ENCODE assay signal across 7 cellular contexts in genomic region chr17:75844530-75845057, GRCh38. TPM values are rescaled to one million over a fixed set of nuclear protein-coding genes. Genes with fewer than 3 reads are reported as not detected.
DNase-seq lines count a peak whose midpoint lies in the region; ATAC-seq, FAIRE-seq and TF ChIP-seq lines count a peak whose summit lies in the region.

No MANE protein-coding gene starts in this region.

- H2AFZ ChIP-seq in Loucy (ENCODE audit: low read length) (no peak overlapping the region), endothelial cell of umbilical vein (ENCODE audit: low read depth, low read length) (peak overlapping the region; percentile 86), trophoblast cell (ENCODE audit: insufficient read depth, low read length, poor library complexity) (no peak overlapping the region)

- POLR2A ChIA-PET in endothelial cell of umbilical vein (lab: Charles Lee) = no interaction called here

- H3K79me2 ChIP-seq in Loucy (ENCODE audit: insufficient read depth, low read length) (peaks cover 46% of the 10 kb centered on the region), endothelial cell of umbilical vein (ENCODE audit: control insufficient read depth, insufficient read depth, low read length) (no peaks in the 10 kb centered on the region), trophoblast cell (ENCODE audit: control insufficient read depth, insufficient read depth, low read length, poor library complexity) (no peaks in the 10 kb centered on the region)

- FAIRE-seq in endothelial cell of umbilical vein (lab: Jason Lieb, UNC) = peak; percentile 49

- H4K12ac ChIP-seq in trophoblast cell (ENCODE audit: low read depth, low read length) = no peak overlapping the region

- intact Hi-C loops in endothelial cell of umbilical vein (cut with micrococcal nuclease) = loop anchor here (1.0 to 2.0 kb wide), 4 partner anchors 11 to 52 kb away; partner anchors contain the start of genes TRIM65 and WBP2

- WGBS in trophoblast cell (ENCODE audit: extremely low coverage, insufficient coverage, insufficient read length) = no CpG with 5 or more reads among the region's 14 CpGs

- peak overlapping the region; percentile 98 for H3K9ac ChIP-seq in Loucy (ENCODE audit: low read depth, low read length, poor library complexity, severe bottlenecking)
- no peak overlapping the region for H3K9ac ChIP-seq in endothelial cell of umbilical vein (replicated peaks; ENCODE audit: extremely low read depth, insufficient read depth, low read length)
- H3K9ac ChIP-seq in trophoblast cell (ENCODE audit: low read length) = no peak overlapping the region

- peaks cover 9% of the 10 kb centered on the region; the same call in 1 of the 2 replicates for H3K36me3 ChIP-seq in Loucy (ENCODE audit: insufficient read depth, low read length)
- H3K36me3 ChIP-seq in endothelial cell of umbilical vein (ENCODE audit: control insufficient read depth in 2 of 2, extremely low read depth in 1 of 2, insufficient read depth in 2 of 2, low read length in 2 of 2) = peaks cover 3 to 23% of the 10 kb centered on the region in 2 experiments
- H3K36me3 ChIP-seq in trophoblast cell (ENCODE audit: control insufficient read depth in 1 of 2, insufficient read depth in 2 of 2, low read length in 2 of 2) = peaks cover 35 to 36% of the 10 kb centered on the region in 2 experiments

- peak overlapping the region; percentile 94 for H3K4me2 ChIP-seq in Loucy (ENCODE audit: low read depth, low read length, poor library complexity, severe bottlenecking)
- no peak overlapping the region for H3K4me2 ChIP-seq in endothelial cell of umbilical vein (ENCODE audit: insufficient read depth, low read length)
- peak overlapping the region; percentile 0 for H3K4me2 ChIP-seq in trophoblast cell (ENCODE audit: low read length)

- no peaks in the 10 kb centered on the region for H3F3A ChIP-seq in Loucy (ENCODE audit: low read depth)

- H2BK5ac ChIP-seq in trophoblast cell (ENCODE audit: low read depth, low read length, poor library complexity) = peak overlapping the region; percentile 16

- no TSS peak for BruUV-seq in endothelial cell of umbilical vein (replicated peaks; lab: Mats Ljungman, UMichigan)

- CTCF ChIA-PET in endothelial cell of umbilical vein (lab: Charles Lee) = interaction anchor here (0.8 to 6.8 kb wide), 11 partner anchors 10 to 80 kb away, joined by 3 to 53 read pairs (median 7); partner anchors contain the start of genes GALK1, TRIM47, TRIM65 and WBP2

- no peak for TF ChIP-seq CTCF in Loucy (conservative IDR thresholded peaks at IDR 0.05; ENCODE audit: low read length)
- no peak for TF ChIP-seq CTCF in endothelial cell of umbilical vein (IDR thresholded peaks at IDR 0.05; ENCODE audit: extremely low read depth in 1 of 2, insufficient read depth in 1 of 2, low read depth in 1 of 2, low read length in 2 of 2)

- peak overlapping the region; percentile 63 for H2AK5ac ChIP-seq in trophoblast cell (ENCODE audit: low read length)

- H2BK12ac ChIP-seq in trophoblast cell (ENCODE audit: low read length) = no peak overlapping the region

- H2BK120ac ChIP-seq in trophoblast cell (ENCODE audit: insufficient read depth, low read length, poor library complexity) = peak overlapping the region; percentile 82

- H3K4me1 ChIP-seq in Loucy (ENCODE audit: insufficient read depth, low read length, poor library complexity, severe bottlenecking) (peaks cover 34% of the 10 kb centered on the region), endothelial cell of umbilical vein (ENCODE audit: control insufficient read depth, extremely low read depth, insufficient read depth, low read length) (peaks cover 39% of the 10 kb centered on the region), trophoblast cell (ENCODE audit: control insufficient read depth in 1 of 2, insufficient read depth in 2 of 2, low read length in 2 of 2) (peaks cover 17 to 24% of the 10 kb centered on the region in 2 experiments)

- peak overlapping the region; percentile 93 for H4K91ac ChIP-seq in trophoblast cell (ENCODE audit: low read depth, low read length)

- DNase-seq in endothelial cell of umbilical vein (ENCODE audit: low read depth, low spot score) (no peak), trophoblast cell (peak; percentile 91 to 92), NCI-H2029 (lab: John Stamatoyannopoulos, UW) (no peak), GOT3 (lab: John Stamatoyannopoulos, UW) (no peak), NCI-H526 treated with DMSO at 0.1 percent for 48 hours (lab: John Stamatoyannopoulos, UW) (no peak)

- H4K20me1 ChIP-seq in Loucy (ENCODE audit: insufficient read depth, low read length, poor library complexity, severe bottlenecking) (peaks cover 19% of the 10 kb centered on the region), endothelial cell of umbilical vein (replicated peaks; ENCODE audit: control insufficient read depth, extremely low read depth, insufficient read depth, low read length) (no peaks in the 10 kb centered on the region)

- H3K9me2 ChIP-seq in Loucy (replicated peaks; ENCODE audit: low read depth, low read length) = no peaks in the 10 kb centered on the region

- H3K14ac ChIP-seq in trophoblast cell (ENCODE audit: low read length) = peak overlapping the region; percentile 72

- H3K79me1 ChIP-seq in trophoblast cell (ENCODE audit: low read length) = peaks cover 14% of the 10 kb centered on the region

- dilution Hi-C loops in endothelial cell of umbilical vein (cut with MboI; ENCODE audit: extremely low pct_ligation_motif_present, low sequenced_read_pairs) = no loop called here

- ATAC-seq in GM21381 (IDR thresholded peaks at IDR 0.05; ENCODE audit: unreplicated experiment) = peak; percentile 7

- H3K27ac ChIP-seq in endothelial cell of umbilical vein (ENCODE audit: insufficient read depth, low read depth, low read length) (peak overlapping the region; percentile 38), trophoblast cell (ENCODE audit: low read depth, low read length) (peak overlapping the region; percentile 25)

- H3K23ac ChIP-seq in trophoblast cell (ENCODE audit: low read length) = no peak overlapping the region

- H3K9me3 ChIP-seq in Loucy (ENCODE audit: insufficient read depth, low read depth, low read length) = no peaks in the 10 kb centered on the region
- H3K9me3 ChIP-seq in endothelial cell of umbilical vein (replicated peaks; ENCODE audit: control insufficient read depth, insufficient read depth, low read length) = no peaks in the 10 kb centered on the region
- peaks cover 2% of the 10 kb centered on the region for H3K9me3 ChIP-seq in trophoblast cell (ENCODE audit: insufficient read depth, low read depth, low read length)

- H3K4ac ChIP-seq in trophoblast cell (ENCODE audit: low read depth, low read length) = peak overlapping the region; percentile 25

- peak overlapping the region; percentile 67 for H4K8ac ChIP-seq in trophoblast cell (ENCODE audit: low read depth, low read length)

- H3K18ac ChIP-seq in trophoblast cell (ENCODE audit: low read length) = no peak overlapping the region

- H3K4me3 ChIP-seq in Loucy (ENCODE audit: low read length, poor library complexity, severe bottlenecking) (peak overlapping the region; percentile 82), endothelial cell of umbilical vein (replicated peaks in 1 of 3; ENCODE audit: insufficient read depth in 1 of 3, low read depth in 1 of 3, low read length in 3 of 3) (no peak overlapping the region), trophoblast cell (ENCODE audit: low read depth, low read length) (no peak overlapping the region)

- H3K27me3 ChIP-seq in Loucy (ENCODE audit: insufficient read depth, low read length, poor library complexity, severe bottlenecking) (no peaks in the 10 kb centered on the region), endothelial cell of umbilical vein (ENCODE audit: control insufficient read depth in 2 of 2, insufficient read depth in 2 of 2, low read length in 2 of 2) (no peaks in the 10 kb centered on the region), trophoblast cell (ENCODE audit: insufficient read depth, low read length) (no peaks in the 10 kb centered on the region)

- H3K9me1 ChIP-seq in endothelial cell of umbilical vein (replicated peaks; ENCODE audit: control insufficient read depth, extremely low read depth, insufficient read depth, low read length) = no peaks in the 10 kb centered on the region

- peak; percentile 14 for TF ChIP-seq POLR2A in endothelial cell of umbilical vein (IDR thresholded peaks at IDR 0.05; ENCODE audit: low read depth, low read length)

RNA-seq across cellular contexts. Expression of gene UNC13D, which starts 0.4 kb away (rescaled TPM):
- total RNA-seq in endothelial cell of umbilical vein = 7.1 and 14.9 TPM in 2 replicates
- polyA plus RNA-seq in endothelial cell of umbilical vein = 6.9 and 7.7 TPM in 2 replicates
- 3.3 and 4.8 TPM in 2 replicates for polyA plus RNA-seq in endothelial cell of umbilical vein (2011; cell fraction: cytosol; rRNA removed)
- 24.6 and 25.1 TPM in 2 replicates for polyA plus RNA-seq in endothelial cell of umbilical vein (2011; cell fraction: nucleus; rRNA removed)
- polyA plus RNA-seq in endothelial cell of umbilical vein (2012) = 2.2 and 3.1 TPM in 2 replicates
- polyA minus RNA-seq in endothelial cell of umbilical vein = 6.7 and 7.4 TPM in 2 replicates
- 62.6 TPM for polyA minus RNA-seq in endothelial cell of umbilical vein (2011; cell fraction: cytosol; rRNA and poly(A)+ RNA removed)
- polyA minus RNA-seq in endothelial cell of umbilical vein (2011; cell fraction: nucleus; rRNA and poly(A)+ RNA removed) = 7.5 and 14.8 TPM in 2 replicates
- polyA plus RNA-seq in trophoblast cell (2013) = 4.4 and 4.9 TPM in 2 replicates

RNA-seq across cellular contexts. Expression of gene WBP2, which starts 10.5 kb away (rescaled TPM):
- 120 and 126 TPM in 2 replicates for total RNA-seq in endothelial cell of umbilical vein
- 81.5 and 104 TPM in 2 replicates for polyA plus RNA-seq in endothelial cell of umbilical vein
- 35.6 and 46.5 TPM in 2 replicates for polyA plus RNA-seq in endothelial cell of umbilical vein (2011; cell fraction: cytosol; rRNA removed)
- 76.5 and 76.7 TPM in 2 replicates for polyA plus RNA-seq in endothelial cell of umbilical vein (2011; cell fraction: nucleus; rRNA removed)
- 99.5 and 124 TPM in 2 replicates for polyA plus RNA-seq in endothelial cell of umbilical vein (2012)
- 71.7 and 72.7 TPM in 2 replicates for polyA minus RNA-seq in endothelial cell of umbilical vein
- polyA minus RNA-seq in endothelial cell of umbilical vein (2011; cell fraction: cytosol; rRNA and poly(A)+ RNA removed) = 28.6 TPM
- polyA minus RNA-seq in endothelial cell of umbilical vein (2011; cell fraction: nucleus; rRNA and poly(A)+ RNA removed) = 52.0 and 56.1 TPM in 2 replicates
- 131 and 133 TPM in 2 replicates for polyA plus RNA-seq in trophoblast cell (2013)

RNA-seq across cellular contexts. Expression of gene TRIM47, which starts 33.8 kb away (rescaled TPM):
- total RNA-seq in endothelial cell of umbilical vein = 56.7 and 67.7 TPM in 2 replicates
- 75.1 and 85.3 TPM in 2 replicates for polyA plus RNA-seq in endothelial cell of umbilical vein
- polyA plus RNA-seq in endothelial cell of umbilical vein (2011; cell fraction: cytosol; rRNA removed) = 36.1 and 45.2 TPM in 2 replicates
- polyA plus RNA-seq in endothelial cell of umbilical vein (2011; cell fraction: nucleus; rRNA removed) = 92.7 and 117 TPM in 2 replicates
- 38.5 and 58.5 TPM in 2 replicates for polyA plus RNA-seq in endothelial cell of umbilical vein (2012)
- polyA minus RNA-seq in endothelial cell of umbilical vein = 42.0 and 46.2 TPM in 2 replicates
- polyA minus RNA-seq in endothelial cell of umbilical vein (2011; cell fraction: cytosol; rRNA and poly(A)+ RNA removed) = 17.7 TPM
- polyA minus RNA-seq in endothelial cell of umbilical vein (2011; cell fraction: nucleus; rRNA and poly(A)+ RNA removed) = 41.4 and 72.3 TPM in 2 replicates
- polyA plus RNA-seq in trophoblast cell (2013) = 1.0 and 1.4 TPM in 2 replicates

RNA-seq across cellular contexts. Expression of gene TRIM65, which starts 52.2 kb away (rescaled TPM):
- total RNA-seq in endothelial cell of umbilical vein = 28.1 and 33.5 TPM in 2 replicates
- polyA plus RNA-seq in endothelial cell of umbilical vein = 18.6 and 19.3 TPM in 2 replicates
- 13.3 and 16.1 TPM in 2 replicates for polyA plus RNA-seq in endothelial cell of umbilical vein (2011; cell fraction: cytosol; rRNA removed)
- polyA plus RNA-seq in endothelial cell of umbilical vein (2011; cell fraction: nucleus; rRNA removed) = 15.9 and 16.9 TPM in 2 replicates
- polyA plus RNA-seq in endothelial cell of umbilical vein (2012) = 18.0 and 25.3 TPM in 2 replicates
- polyA minus RNA-seq in endothelial cell of umbilical vein = 10.9 and 12.8 TPM in 2 replicates
- polyA minus RNA-seq in endothelial cell of umbilical vein (2011; cell fraction: cytosol; rRNA and poly(A)+ RNA removed) = 14.5 TPM
- 5.7 and 6.3 TPM in 2 replicates for polyA minus RNA-seq in endothelial cell of umbilical vein (2011; cell fraction: nucleus; rRNA and poly(A)+ RNA removed)
- 7.5 and 7.7 TPM in 2 replicates for polyA plus RNA-seq in trophoblast cell (2013)

RNA-seq across cellular contexts. Expression of gene UNK, which starts 60.0 kb away (rescaled TPM):
- 23.2 and 25.9 TPM in 2 replicates for total RNA-seq in endothelial cell of umbilical vein
- 16.0 and 18.0 TPM in 2 replicates for polyA plus RNA-seq in endothelial cell of umbilical vein
- 11.7 and 12.6 TPM in 2 replicates for polyA plus RNA-seq in endothelial cell of umbilical vein (2011; cell fraction: cytosol; rRNA removed)
- polyA plus RNA-seq in endothelial cell of umbilical vein (2011; cell fraction: nucleus; rRNA removed) = 36.1 and 39.0 TPM in 2 replicates
- polyA plus RNA-seq in endothelial cell of umbilical vein (2012) = 12.7 and 14.2 TPM in 2 replicates
- 29.5 and 43.8 TPM in 2 replicates for polyA minus RNA-seq in endothelial cell of umbilical vein
- polyA minus RNA-seq in endothelial cell of umbilical vein (2011; cell fraction: cytosol; rRNA and poly(A)+ RNA removed) = 8.2 TPM
- 62.6 and 83.0 TPM in 2 replicates for polyA minus RNA-seq in endothelial cell of umbilical vein (2011; cell fraction: nucleus; rRNA and poly(A)+ RNA removed)
- 20.5 and 22.3 TPM in 2 replicates for polyA plus RNA-seq in trophoblast cell (2013)

Comparison
In these comparisons a context has a peak if more than half of its experiments do, and no peak if none do; other contexts are left out.
1. DNase-seq: peak in trophoblast cell (2 of 2); none in endothelial cell of umbilical vein (single experiment), NCI-H2029 (single experiment), GOT3 (single experiment) and NCI-H526 treated with DMSO at 0.1 percent for 48 hours (single experiment).